In genomic region chr10:69965919-69966662, GRCh38 we compare ENCODE assay signal across 20 cellular contexts.
DNase-seq lines count a peak whose midpoint lies in the region; ATAC-seq and TF ChIP-seq lines count a peak whose summit lies in the region.
"Had no signal": no experiment of that assay in that cellular context is flagged by ENCODE, and none has a peak within 500 bp of the region (broad histone marks: within the 10 kb centered on the region; RNA-seq: fewer than 3 reads in every experiment).

No MANE protein-coding gene starts in this region.

- H3K36me3 ChIP-seq in Peyer's patch (no peaks in the 10 kb centered on the region), esophagus muscularis mucosa (no peaks in the 10 kb centered on the region), endodermal cell (ENCODE audit: control insufficient read depth, insufficient read depth, low read length) (no peaks in the 10 kb centered on the region)
- H3K36me3 ChIP-seq: gastrocnemius medialis had no signal

- H3K27me3 ChIP-seq in Peyer's patch (no peaks in the 10 kb centered on the region), esophagus muscularis mucosa (peaks cover 0 to 8% (median 0%) of the 10 kb centered on the region in 4 donors), endodermal cell (ENCODE audit: control insufficient read depth, insufficient read depth, low read length, poor library complexity, severe bottlenecking) (peaks cover 17% of the 10 kb centered on the region)
- H3K27me3 ChIP-seq: gastrocnemius medialis had no signal

- 62% methylated on average over 13 of the region's 14 CpGs for WGBS in esophagus muscularis mucosa
- 91% methylated on average over 7 to 14 of the region's 14 CpGs for WGBS in endodermal cell (ENCODE audit: insufficient coverage in 1 of 2, insufficient read length in 1 of 2), 2 experiments

- no peak for TF ChIP-seq CTCF in Peyer's patch (IDR thresholded peaks at IDR 0.05)
- no peak for TF ChIP-seq CTCF in esophagus muscularis mucosa (IDR thresholded peaks at IDR 0.05)
- TF ChIP-seq CTCF in nephron (IDR thresholded peaks at IDR 0.05; ENCODE audit: unreplicated experiment in 3 of 3): no peak
- no peak for TF ChIP-seq CTCF in endodermal cell (conservative IDR thresholded peaks at IDR 0.05)

- no peak overlapping the region for H3K9ac ChIP-seq in endodermal cell (ENCODE audit: extremely low read depth, low read length, poor library complexity, severe bottlenecking)
- H3K9ac ChIP-seq: parathyroid adenoma had no signal

- H3K36me3 Mint-ChIP-seq in nephron (ENCODE audit: low read depth) (no peaks in the 10 kb centered on the region), endodermal cell (ENCODE audit: low read depth) (no peaks in the 10 kb centered on the region)
- H3K36me3 Mint-ChIP-seq: naive B cell had no signal

- H3K27me3 Mint-ChIP-seq in nephron (ENCODE audit: low read depth) (peaks cover 39% of the 10 kb centered on the region), endodermal cell (ENCODE audit: insufficient read depth) (peaks cover 26% of the 10 kb centered on the region)
- peaks cover 26% of the 10 kb centered on the region for H3K27me3 Mint-ChIP-seq in stimulated activated naive CD8-positive, alpha-beta T cell treated with anti-CD3 and anti-CD28 coated beads, Interleukin-15, amount 100 ng/mL, for 72 hours

- H3K27ac ChIP-seq in Peyer's patch: no peak overlapping the region
- no peak overlapping the region for H3K27ac ChIP-seq in esophagus muscularis mucosa (replicated peaks in 1 of 4)
- H3K27ac ChIP-seq in endodermal cell (ENCODE audit: low read depth, low read length): no peak overlapping the region
- H3K27ac ChIP-seq: gastrocnemius medialis, parathyroid adenoma had no signal

- H3K4me1 Mint-ChIP-seq in nephron (peaks cover 23% of the 10 kb centered on the region), endodermal cell (peaks cover 23% of the 10 kb centered on the region)
- no peaks in the 10 kb centered on the region for H3K4me1 Mint-ChIP-seq in stimulated activated naive CD8-positive, alpha-beta T cell treated with anti-CD3 and anti-CD28 coated beads, Interleukin-15, amount 100 ng/mL, for 72 hours
- H3K4me1 Mint-ChIP-seq: activated T-helper 17 cell treated with anti-CD3 and anti-CD28 coated beads, Interleukin-2, amount 50 U/mL, for 72 hours had no signal

- ATAC-seq in stimulated activated naive CD8-positive, alpha-beta T cell treated with anti-CD3 and anti-CD28 coated beads, Interleukin-15, amount 100 ng/mL, for 72 hours: no peak
- ATAC-seq: activated T-helper 17 cell treated with anti-CD3 and anti-CD28 coated beads, Interleukin-2, amount 50 U/mL, for 72 hours; gastrocnemius medialis; sciatic nerve had no signal

- DNase-seq in EH (ENCODE audit: low read depth) (peak; percentile 69), Peyer's patch (peak in 2 of 3 donors; percentile 2 to 28), esophagus muscularis mucosa (ENCODE audit: extremely low spot score) (peak; percentile 80), endodermal cell (no peak), activated gamma-delta T cell (lab: John Stamatoyannopoulos, UW) (no peak)
- DNase-seq in stimulated activated naive CD8-positive, alpha-beta T cell treated with anti-CD3 and anti-CD28 coated beads, Interleukin-15, amount 100 ng/mL, for 72 hours: no peak
- DNase-seq: activated CD4-positive, CD25-positive, alpha-beta regulatory T cell treated with anti-CD3 and anti-CD28 coated beads, Interleukin-2, amount 50 U/mL, for 72 hours; dermis blood vessel endothelial cell; DMS79; gastrocnemius medialis; kidney glomerular epithelial cell; naive B cell; NCI-H1092 treated with DMSO at 0.1 percent for 48 hours; NCI-H2029 treated with DMSO at 0.1 percent for 48 hours; NCI-H510A; NK-92 treated with Interleukin-12 subunit alpha and Interleukin-12 subunit beta, amount 100 ng/mL, for 24 hours had no signal

- no peak for TF ChIP-seq EP300 in esophagus muscularis mucosa (IDR thresholded peaks at IDR 0.05)

- intact Hi-C loops in esophagus muscularis mucosa (cut with DNase I): no loop called here

- H3K4me3 ChIP-seq in Peyer's patch (no peak overlapping the region), esophagus muscularis mucosa (no peak overlapping the region), endodermal cell (ENCODE audit: low read length) (no peak overlapping the region)
- H3K4me3 ChIP-seq: gastrocnemius medialis had no signal

- TF ChIP-seq POLR2A in Peyer's patch (IDR thresholded peaks at IDR 0.05): no peak
- no peak for TF ChIP-seq POLR2A in esophagus muscularis mucosa (IDR thresholded peaks at IDR 0.05; ENCODE audit: low read depth)

- H3K4me3 Mint-ChIP-seq in nephron: peak overlapping the region in 2 of 3 experiments; percentile 2 to 3
- no peak overlapping the region for H3K4me3 Mint-ChIP-seq in stimulated activated naive CD8-positive, alpha-beta T cell treated with anti-CD3 and anti-CD28 coated beads, Interleukin-15, amount 100 ng/mL, for 72 hours
- no peak overlapping the region for H3K4me3 Mint-ChIP-seq in endodermal cell
- H3K4me3 Mint-ChIP-seq: activated T-helper 17 cell treated with anti-CD3 and anti-CD28 coated beads, Interleukin-2, amount 50 U/mL, for 72 hours; naive B cell had no signal

- no peaks in the 10 kb centered on the region for H3K9me3 Mint-ChIP-seq in nephron
- H3K9me3 Mint-ChIP-seq in stimulated activated naive CD8-positive, alpha-beta T cell treated with anti-CD3 and anti-CD28 coated beads, Interleukin-15, amount 100 ng/mL, for 72 hours: no peaks in the 10 kb centered on the region
- H3K9me3 Mint-ChIP-seq in endodermal cell: no peaks in the 10 kb centered on the region
- H3K9me3 Mint-ChIP-seq: activated T-helper 17 cell treated with anti-CD3 and anti-CD28 coated beads, Interleukin-2, amount 50 U/mL, for 72 hours; naive B cell had no signal

- H3K9me3 ChIP-seq in Peyer's patch: no peaks in the 10 kb centered on the region
- no peaks in the 10 kb centered on the region for H3K9me3 ChIP-seq in esophagus muscularis mucosa
- no peaks in the 10 kb centered on the region for H3K9me3 ChIP-seq in endodermal cell (ENCODE audit: control insufficient read depth, low read length)
- H3K9me3 ChIP-seq: gastrocnemius medialis had no signal

- H3K4me1 ChIP-seq in Peyer's patch: peaks cover 0 to 3% (median 0%) of the 10 kb centered on the region in 4 donors
- H3K4me1 ChIP-seq in esophagus muscularis mucosa: peaks cover 0 to 6% (median 0%) of the 10 kb centered on the region in 4 donors
- H3K4me1 ChIP-seq in endodermal cell (ENCODE audit: control insufficient read depth, insufficient read depth, low read length): peaks cover 13% of the 10 kb centered on the region
- H3K4me1 ChIP-seq: gastrocnemius medialis, parathyroid adenoma had no signal

- peak overlapping the region; percentile 15 to 76 (median 25) for H3K27ac Mint-ChIP-seq in nephron
- no peak overlapping the region for H3K27ac Mint-ChIP-seq in stimulated activated naive CD8-positive, alpha-beta T cell treated with anti-CD3 and anti-CD28 coated beads, Interleukin-15, amount 100 ng/mL, for 72 hours
- H3K27ac Mint-ChIP-seq in endodermal cell: no peak overlapping the region
- H3K27ac Mint-ChIP-seq: activated T-helper 17 cell treated with anti-CD3 and anti-CD28 coated beads, Interleukin-2, amount 50 U/mL, for 72 hours; naive B cell had no signal

Comparison
In these comparisons a context has a peak if more than half of its experiments do, and no peak if none do; other contexts are left out.
1. DNase-seq: peak in EH (single experiment), Peyer's patch (2 of 3) and esophagus muscularis mucosa (single experiment); none in stimulated activated naive CD8-positive, alpha-beta T cell treated with anti-CD3 and anti-CD28 coated beads, Interleukin-15, amount 100 ng/mL, for 72 hours (0 of 2), endodermal cell (single experiment) and activated gamma-delta T cell (single experiment).
2. H3K27ac Mint-ChIP-seq: peak in nephron (3 of 3); none in stimulated activated naive CD8-positive, alpha-beta T cell treated with anti-CD3 and anti-CD28 coated beads, Interleukin-15, amount 100 ng/mL, for 72 hours (0 of 2) and endodermal cell (single experiment).
3. H3K4me3 Mint-ChIP-seq: peak in nephron (2 of 3); none in stimulated activated naive CD8-positive, alpha-beta T cell treated with anti-CD3 and anti-CD28 coated beads, Interleukin-15, amount 100 ng/mL, for 72 hours (0 of 2) and endodermal cell (single experiment).